ENCODE assay signal across 21 cellular contexts in the genomic region with DNA sequence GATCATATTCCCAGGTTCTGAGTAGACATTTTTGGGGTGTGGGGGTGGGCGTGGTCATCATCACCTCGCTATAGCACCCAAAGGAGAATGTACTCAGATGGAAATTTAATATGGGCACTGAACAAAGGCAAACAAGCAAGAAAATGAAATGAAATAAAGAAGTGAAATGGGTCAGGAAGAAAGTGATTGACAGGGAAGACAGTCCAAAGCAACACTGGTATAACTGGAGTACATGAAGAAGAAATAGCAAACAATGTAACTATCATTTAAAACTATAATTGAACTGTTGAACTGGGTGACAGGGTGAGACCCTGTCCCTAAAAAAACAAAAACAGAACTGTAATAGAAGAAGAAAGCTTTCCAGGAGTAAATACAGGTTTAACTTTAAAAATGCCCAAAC. TPM values are rescaled to one million over a fixed set of nuclear protein-coding genes. Genes with fewer than 3 reads are reported as not detected.
DNase-seq lines count a peak whose midpoint lies in the region; ATAC-seq, FAIRE-seq and TF ChIP-seq lines count a peak whose summit lies in the region.
"Had no signal": no experiment of that assay in that cellular context is flagged by ENCODE, and none has a peak within 500 bp of the region (broad histone marks: within the 10 kb centered on the region; RNA-seq: fewer than 3 reads in every experiment).

No MANE protein-coding gene starts in this region.

- H3K36me3 ChIP-seq in HEK293 (ENCODE audit: control insufficient read depth in 2 of 2, insufficient read depth in 1 of 2, low read length in 2 of 2) (no peaks in the 10 kb centered on the region), K562 (ENCODE audit: control insufficient read depth, insufficient read depth, low read length) (no peaks in the 10 kb centered on the region), gastroesophageal sphincter (no peaks in the 10 kb centered on the region), OCI-LY7 (ENCODE audit: insufficient read depth, low read length) (peaks cover 11% of the 10 kb centered on the region)
- H3K36me3 ChIP-seq: BE2C had no signal

- TF ChIP-seq CTCF in HEK293 (tag by site-specific recombination; IDR thresholded peaks at IDR 0.05): no peak
- TF ChIP-seq CTCF in K562 (IDR thresholded peaks at IDR 0.05 in 2 of 3, conservative IDR thresholded peaks at IDR 0.05 in 1 of 3; ENCODE audit: insufficient read depth in 2 of 3, low read depth in 1 of 3, low read length in 3 of 3): no peak
- no peak for TF ChIP-seq CTCF in gastroesophageal sphincter (IDR thresholded peaks at IDR 0.05)
- no peak for TF ChIP-seq CTCF in OCI-LY7 (conservative IDR thresholded peaks at IDR 0.05; ENCODE audit: low read length)

- in situ Hi-C loops in K562 (cut with MboI): no loop called here

- H3K4me1 ChIP-seq in HEK293 (ENCODE audit: control insufficient read depth, insufficient read depth, low read length): no peaks in the 10 kb centered on the region
- no peaks in the 10 kb centered on the region; a peak in 1 of 5 replicates for H3K4me1 ChIP-seq in K562 (replicated peaks in 1 of 2; ENCODE audit: control insufficient read depth in 2 of 2, insufficient read depth in 2 of 2, low read length in 2 of 2)
- H3K4me1 ChIP-seq in gastroesophageal sphincter: no peaks in the 10 kb centered on the region
- H3K4me1 ChIP-seq in OCI-LY7 (ENCODE audit: insufficient read depth, low read length, poor library complexity, severe bottlenecking): peaks cover 14% of the 10 kb centered on the region
- H3K4me1 ChIP-seq: BE2C had no signal

- H3K9me2 ChIP-seq in OCI-LY7 (ENCODE audit: insufficient read depth, low read length): no peaks in the 10 kb centered on the region

- ATAC-seq in K562: no peak
- ATAC-seq in gastroesophageal sphincter: no peak

- no peak overlapping the region for H2AFZ ChIP-seq in K562 (ENCODE audit: low read depth, low read length)
- no peak overlapping the region for H2AFZ ChIP-seq in OCI-LY7 (ENCODE audit: low read length)

- BruUV-seq in K562 (replicated peaks; lab: Mats Ljungman, UMichigan) (no TSS peak), OCI-LY7 (replicated peaks; lab: Mats Ljungman, UMichigan) (no TSS peak)

- H3K4me2 ChIP-seq in K562 (ENCODE audit: insufficient read depth, low read length) (no peak overlapping the region), OCI-LY7 (ENCODE audit: low read length) (no peak overlapping the region)
- H3K4me2 ChIP-seq: BLaER1 had no signal

- H3K9me3 ChIP-seq in HEK293 (ENCODE audit: control insufficient read depth, insufficient read depth, low read depth, low read length): no peaks in the 10 kb centered on the region
- no peaks in the 10 kb centered on the region for H3K9me3 ChIP-seq in K562 (replicated peaks; ENCODE audit: control insufficient read depth, insufficient read depth, low read depth, low read length)
- H3K9me3 ChIP-seq in gastroesophageal sphincter: no peaks in the 10 kb centered on the region
- H3K9me3 ChIP-seq in OCI-LY7 (ENCODE audit: low read length): no peaks in the 10 kb centered on the region
- H3K9me3 ChIP-seq: BE2C, BLaER1 had no signal

- CTCF ChIA-PET in HEK293 (lab: Yijun Ruan, JAX) (interaction anchor here (0.9 to 2.9 kb wide), 5 partner anchors 15 to 205 kb away, joined by 3 to 24 read pairs (median 4); a partner anchor contains a TSS), HEK293T (lab: Yijun Ruan, JAX) (no interaction called here), K562 (lab: Yijun Ruan, JAX; ENCODE audit: low intra/inter-chr PET ratio) (interaction anchor here (0.7 to 2.1 kb wide), 2 partner anchors 50 to 205 kb away, joined by 3 to 13 read pairs; no protein-coding TSS in a partner anchor), OCI-LY7 (lab: Charles Lee; ENCODE audit: unreplicated experiment) (interaction anchor here (1.5 kb wide), 1 partner anchor 48 kb away, joined by 4 read pairs; no protein-coding TSS in a partner anchor)

- H3K79me2 ChIP-seq in K562 (ENCODE audit: control insufficient read depth, insufficient read depth, low read length): no peaks in the 10 kb centered on the region
- no peaks in the 10 kb centered on the region for H3K79me2 ChIP-seq in OCI-LY7 (ENCODE audit: insufficient read depth, low read depth, low read length)

- intact Hi-C loops in K562 (cut with micrococcal nuclease): loop anchor here (10.0 kb wide), 2 partner anchors 180 to 600 kb away; a partner anchor contains a TSS
- intact Hi-C loops in OCI-LY7 (cut with micrococcal nuclease; ENCODE audit: unreplicated experiment): no loop called here

- WGBS in K562 (ENCODE audit: insufficient coverage, low coverage, missing lambda C conversion rate): 49% methylated on average over 2 of the region's 2 CpGs
- 83% methylated on average over 2 of the region's 2 CpGs; no CpG with 5 or more reads in 1 of the 2 donors for WGBS in gastroesophageal sphincter (ENCODE audit: low coverage in 1 of 2), 2 donors

- TF ChIP-seq EP300 in K562 (IDR thresholded peaks at IDR 0.05; ENCODE audit: low read length): no peak
- no peak for TF ChIP-seq EP300 in gastroesophageal sphincter (IDR thresholded peaks at IDR 0.05)

- no peaks in the 10 kb centered on the region for H3K9me1 ChIP-seq in K562 (ENCODE audit: control insufficient read depth, insufficient read depth, low read length)

- H3K27me3 ChIP-seq in K562 (ENCODE audit: control insufficient read depth in 2 of 2, insufficient read depth in 2 of 2, low read length in 2 of 2) (no peaks in the 10 kb centered on the region), gastroesophageal sphincter (no peaks in the 10 kb centered on the region)
- H3K27me3 ChIP-seq: BE2C, BLaER1 had no signal

- POLR2A ChIA-PET in HEK293 (lab: Yijun Ruan, JAX) (no interaction called here), HEK293T (lab: Yijun Ruan, JAX) (interaction anchor here (1.7 kb wide), 1 partner anchor 25 kb away, joined by 6 read pairs; a partner anchor contains a TSS), K562 (lab: Yijun Ruan, JAX) (no interaction called here), OCI-LY7 (lab: Charles Lee) (interaction anchor here (0.6 to 1.6 kb wide), 6 partner anchors 12 to 1356 kb away, joined by 3 to 5 read pairs (median 4); no protein-coding TSS in a partner anchor)

- no peak for TF ChIP-seq RAD21 in K562 (CRISPR knock-in tag; conservative IDR thresholded peaks at IDR 0.05 in 1 of 2, IDR thresholded peaks at IDR 0.05 in 1 of 2)

- H3K4me3 ChIP-seq in HEK293 (ENCODE audit: low read depth, low read length): no peak overlapping the region
- no peak overlapping the region for H3K4me3 ChIP-seq in K562
- no peak overlapping the region for H3K4me3 ChIP-seq in gastroesophageal sphincter
- no peak overlapping the region for H3K4me3 ChIP-seq in OCI-LY7 (ENCODE audit: low read depth, low read length, poor library complexity, severe bottlenecking)
- H3K4me3 ChIP-seq: BLaER1 had no signal

- H4K20me1 ChIP-seq in K562 (replicated peaks; ENCODE audit: control insufficient read depth, insufficient read depth, low read length) (no peaks in the 10 kb centered on the region), OCI-LY7 (ENCODE audit: insufficient read depth, low read length) (no peaks in the 10 kb centered on the region)
- H4K20me1 ChIP-seq: BLaER1 had no signal

- DNase-seq in HEK293T (ENCODE audit: extremely low spot score) (no peak), K562 (ENCODE audit: extremely low read depth in 1 of 4, low spot score in 3 of 4) (no peak), SW 1271 (lab: John Stamatoyannopoulos, UW) (no peak), OCI-LY7 (ENCODE audit: low spot score) (no peak)
- DNase-seq: 8988T; ACHN; BE2C; C1 segment of cervical spinal cord; CD4-positive, alpha-beta memory T cell; CD4-positive, CD25-positive, alpha-beta regulatory T cell; CD8-positive, alpha-beta memory T cell; COR-L47; DMS79 treated with DMSO at 0.1 percent for 48 hours; GF-D8 had no signal

- TF ChIP-seq POLR2A in K562 (conservative IDR thresholded peaks at IDR 0.05) (no peak), gastroesophageal sphincter (IDR thresholded peaks at IDR 0.05) (no peak)

- no peak overlapping the region for H3K27ac ChIP-seq in HEK293 (ENCODE audit: extremely low read depth, low read depth, low read length)
- no peak overlapping the region for H3K27ac ChIP-seq in K562 (ENCODE audit: extremely low read depth, low read depth, low read length)
- no peak overlapping the region for H3K27ac ChIP-seq in gastroesophageal sphincter
- no peak overlapping the region for H3K27ac ChIP-seq in OCI-LY7 (ENCODE audit: low read depth, low read length, poor library complexity, severe bottlenecking)
- H3K27ac ChIP-seq: BLaER1 had no signal

- no peak overlapping the region for H3K9ac ChIP-seq in K562 (ENCODE audit: insufficient read depth in 1 of 2, low read depth in 2 of 2, low read length in 2 of 2)
- H3K9ac ChIP-seq: BLaER1 had no signal

- no peak for FAIRE-seq in K562 (lab: Jason Lieb, UNC)
- FAIRE-seq: D721Med, G401.6, GM12892, GM18507 had no signal

TF ChIP-seq in HEK293, 187 proteins besides CTCF, POLR2A, EP300 and RAD21 (continues in another document):
- TF ChIP-seq ZNF654 (tag by site-specific recombination; IDR thresholded peaks at IDR 0.05; ENCODE audit: low read depth) (no peak), ZSCAN16 (tag by site-specific recombination; IDR thresholded peaks at IDR 0.05) (no peak)

RNA-seq across cellular contexts. Expression of a gene that starts 24.8 kb away (rescaled TPM):
- total RNA-seq in K562 (2011; cell fraction: chromatin; rRNA removed; ENCODE audit: low replicate concordance): 5.1 and 5.8 TPM in 2 replicates
- total RNA-seq in K562 (2011; cell fraction: nucleolus; rRNA removed): 8.9 and 9.5 TPM in 2 replicates
- 9.7 and 15.8 TPM in 2 replicates for total RNA-seq in K562 (2011; cell fraction: nucleoplasm; rRNA removed)
- total RNA-seq in K562 (2014; rRNA removed) (114 and 122 TPM in 2 replicates), K562 (2014; rRNA removed; fragmentation: Illumina TruSeq; extraction: Trizol) (45.5 and 52.2 TPM in 2 replicates), K562 (2015; rRNA removed; fragmentation: Illumina TruSeq; extraction: Trizol) (62.0 and 65.9 TPM in 2 replicates), K562 (2021) (36.5 and 38.7 TPM in 2 replicates), gastroesophageal sphincter (1 to 10 TPM; 5.4 to 8.9 (median 7.4) TPM), OCI-LY7 (2022) (46.2 and 46.5 TPM in 2 replicates)
- polyA plus RNA-seq in K562 (2011; rRNA removed) (64.4 and 74.1 TPM in 2 replicates), K562 (2014; fragmentation: Illumina TruSeq; extraction: Trizol) (44.5 and 58.3 TPM in 2 replicates), K562 (2014; fragmentation: Nextera tagmentation; extraction: Ambion mirVana) (10 to 100 TPM; 15.0 to 31.4 TPM), K562 (2014; rRNA removed) (62.8 and 81.0 TPM in 2 replicates)
- polyA plus RNA-seq in K562 (2011; cell fraction: cytosol; rRNA removed): 29.1 and 30.7 TPM in 2 replicates
- polyA plus RNA-seq in K562 (2011; cell fraction: nucleus; rRNA removed): 15.5 and 18.0 TPM in 2 replicates
- polyA plus RNA-seq in K562 (2012): 69.6 and 91.3 TPM in 2 replicates
- 14.3 and 18.2 TPM in 2 replicates for polyA minus RNA-seq in K562 (2011; rRNA and poly(A)+ RNA removed)
- polyA minus RNA-seq in K562 (2011; cell fraction: cytosol; rRNA and poly(A)+ RNA removed): 13.0 and 14.4 TPM in 2 replicates
- 10.1 and 12.3 TPM in 2 replicates for polyA minus RNA-seq in K562 (2011; cell fraction: nucleus; rRNA and poly(A)+ RNA removed)
- total RNA-seq in OCI-LY7 (2014; rRNA removed; shearing (Covaris generic)): 79.2 and 92.2 TPM in 2 replicates

Comparison
In these comparisons a context has a peak if more than half of its experiments do, and no peak if none do; other contexts are left out.
1. POLR2A ChIA-PET loops: an anchor here in HEK293T (1.7 kb wide) and OCI-LY7 (0.6 to 1.6 kb wide); none called in HEK293 and K562.